9 cellular contexts compared by ENCODE assay signal in genomic region chr3:47113669-47114365, GRCh38. TPM values are rescaled to one million over a fixed set of nuclear protein-coding genes. Genes with fewer than 3 reads are reported as not detected.
A peak's percentile ranks its signal among the peaks of the same experiment; 100 is the strongest.
DNase-seq lines count a peak whose midpoint lies in the region; ATAC-seq and TF ChIP-seq lines count a peak whose summit lies in the region.
"Had no signal": no experiment of that assay in that cellular context is flagged by ENCODE, and none has a peak within 500 bp of the region (broad histone marks: within the 10 kb centered on the region; RNA-seq: fewer than 3 reads in every experiment).

No MANE protein-coding gene starts in this region.

- ATAC-seq in SK-N-SH treated with all-trans-retinoic acid at 6 μM for 48 hours (peak; percentile 91), GM18520 (IDR thresholded peaks at IDR 0.05; ENCODE audit: unreplicated experiment) (no peak)

- DNase-seq in AG20443 (ENCODE audit: low spot score), result peak; percentile 22
- peak; percentile 89 for DNase-seq in HS-5 (ENCODE audit: low read depth)
- peak; percentile 15 for DNase-seq in germinal center (ENCODE audit: low spot score)
- DNase-seq in stimulated activated CD4-positive, alpha-beta T cell treated with anti-CD3 and anti-CD28 coated beads, Interleukin-2, amount 100 ng/mL, for 48 hours, result no peak
- no peak for DNase-seq in H4 (ENCODE audit: low spot score)
- DNase-seq in HT-29 (ENCODE audit: low spot score), result no peak
- DNase-seq: NCI-H1048 had no signal

TF ChIP-seq in SK-N-SH treated with all-trans-retinoic acid at 6 μM for 48 hours, 23 proteins besides CTCF, POLR2A, EP300 and RAD21:
- TF ChIP-seq ZFP3 (CRISPR knock-in tag; IDR thresholded peaks at IDR 0.05) (no peak), SNAI2 (CRISPR knock-in tag; IDR thresholded peaks at IDR 0.05) (no peak), ESRRG (CRISPR knock-in tag; IDR thresholded peaks at IDR 0.05) (no peak), TCF4 (CRISPR knock-in tag; IDR thresholded peaks at IDR 0.05; ENCODE audit: borderline replicate concordance) (no peak), TOX (CRISPR knock-in tag; IDR thresholded peaks at IDR 0.05; ENCODE audit: borderline replicate concordance) (no peak), OSR1 (CRISPR knock-in tag; IDR thresholded peaks at IDR 0.05) (no peak), ZFP30 (CRISPR knock-in tag; IDR thresholded peaks at IDR 0.05) (no peak), CREB5 (CRISPR knock-in tag; IDR thresholded peaks at IDR 0.05; ENCODE audit: low read depth) (no peak), ZNF8 (CRISPR knock-in tag; IDR thresholded peaks at IDR 0.05) (no peak), RARB (CRISPR knock-in tag; IDR thresholded peaks at IDR 0.05) (no peak), PPARA (CRISPR knock-in tag; IDR thresholded peaks at IDR 0.05; ENCODE audit: borderline replicate concordance) (no peak)

RNA-seq across cellular contexts. Expression of gene SETD2, which starts 50.1 kb away (rescaled TPM):
- total RNA-seq in H4 (2014; rRNA removed; shearing (Covaris generic)), result 9.3 and 9.5 TPM in 2 replicates
- total RNA-seq in HT-29 (2014; rRNA removed; shearing (Covaris generic)), result 8.7 and 13.4 TPM in 2 replicates

Comparison
In these comparisons a context has a peak if more than half of its experiments do, and no peak if none do; other contexts are left out.
1. DNase-seq: peak in AG20443 (single experiment), HS-5 (single experiment) and germinal center (single experiment); none in stimulated activated CD4-positive, alpha-beta T cell treated with anti-CD3 and anti-CD28 coated beads, Interleukin-2, amount 100 ng/mL, for 48 hours (0 of 2), H4 (single experiment) and HT-29 (single experiment).